ENCODE assay signal across 9 cellular contexts in genomic region chr10:25778646-25779045, GRCh38.
"Had no signal": no experiment of that assay in that cellular context is flagged by ENCODE, and none has a peak within 500 bp of the region (broad histone marks: within the 10 kb centered on the region; RNA-seq: fewer than 3 reads in every experiment).

No MANE protein-coding gene starts in this region.

- FAIRE-seq: H1, H54, HTR-8/SVneo had no signal

- ATAC-seq: GM23338 had no signal

- H3K4me3 ChIP-seq: GM23338 had no signal

- DNase-seq: H9, HCEC 1CT, IMR-90, Karpas-422, KBM-7 had no signal
